15 cellular contexts compared by ENCODE assay signal in the genomic region with DNA sequence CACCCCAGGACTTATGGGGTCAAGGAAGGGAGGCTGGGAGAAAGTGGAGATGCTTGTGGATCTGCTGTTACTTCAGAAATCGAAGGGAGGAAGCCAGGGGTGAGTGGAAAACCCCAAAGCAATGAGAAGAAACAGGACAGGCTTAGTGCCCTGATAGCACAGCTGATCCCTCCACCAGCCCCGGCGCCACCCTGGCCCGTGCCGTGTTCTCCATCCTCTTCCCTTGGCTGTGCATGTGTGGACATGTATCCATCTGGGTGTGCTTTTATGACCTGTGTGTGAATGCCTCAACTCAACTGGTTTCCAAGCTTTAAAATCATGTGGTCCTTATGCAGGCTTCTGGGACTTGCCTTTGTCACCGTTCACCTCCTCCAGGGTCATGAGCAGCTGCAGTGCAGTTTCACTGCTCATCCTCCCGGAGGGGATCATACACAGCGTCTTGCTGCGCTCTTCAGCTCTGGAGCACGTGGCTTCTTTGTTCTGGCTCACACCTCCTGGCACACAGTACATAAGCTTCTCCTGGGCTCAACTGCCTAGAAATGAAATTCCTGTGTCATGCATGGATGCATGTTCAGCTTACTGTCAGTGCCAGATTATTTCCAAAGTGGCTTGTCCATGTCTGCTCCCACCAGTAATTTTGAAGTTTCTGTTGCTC. TPM values are rescaled to one million over a fixed set of nuclear protein-coding genes. Genes with fewer than 3 reads are reported as not detected.
A peak's percentile ranks its signal among the peaks of the same experiment; 100 is the strongest.
DNase-seq lines count a peak whose midpoint lies in the region; ATAC-seq and TF ChIP-seq lines count a peak whose summit lies in the region.
"Had no signal": no experiment of that assay in that cellular context is flagged by ENCODE, and none has a peak within 500 bp of the region (broad histone marks: within the 10 kb centered on the region; RNA-seq: fewer than 3 reads in every experiment).

No MANE protein-coding gene starts in this region.

- H3K4me1 ChIP-seq in left ventricle myocardium inferior (peaks cover 48% of the 10 kb centered on the region), right cardiac atrium (ENCODE audit: control insufficient read depth, insufficient read depth, low read length) (peaks cover 5% of the 10 kb centered on the region)

- WGBS in right cardiac atrium: 85% methylated on average over 10 of the region's 10 CpGs

- H3K27me3 ChIP-seq in left ventricle myocardium inferior (ENCODE audit: low read depth): no peaks in the 10 kb centered on the region
- H3K27me3 ChIP-seq in right cardiac atrium (ENCODE audit: control insufficient read depth, insufficient read depth): no peaks in the 10 kb centered on the region

- ATAC-seq in right cardiac atrium (no peak), GM21619 (IDR thresholded peaks at IDR 0.05; ENCODE audit: unreplicated experiment) (no peak)
- ATAC-seq: natural killer cell treated with Interleukin-12 subunit alpha and Interleukin-12 subunit beta and Interleukin-15 and Interleukin-18, amount 100 ng/mL, for 72 hours had no signal

- H3K4me3 ChIP-seq in left ventricle myocardium inferior: no peak overlapping the region
- H3K4me3 ChIP-seq in right cardiac atrium (ENCODE audit: low read length): no peak overlapping the region
- H3K4me3 ChIP-seq: lung had no signal

- no peaks in the 10 kb centered on the region for H3K9me3 ChIP-seq in left ventricle myocardium inferior (replicated peaks)
- no peaks in the 10 kb centered on the region for H3K9me3 ChIP-seq in right cardiac atrium (ENCODE audit: control insufficient read depth, low read length)

- peaks cover 38% of the 10 kb centered on the region for H3K36me3 Mint-ChIP-seq in nephron (ENCODE audit: low read depth)
- peaks cover 21% of the 10 kb centered on the region for H3K36me3 Mint-ChIP-seq in type B pancreatic cell

- H3K27me3 Mint-ChIP-seq in nephron (ENCODE audit: low read depth) (no peaks in the 10 kb centered on the region), type B pancreatic cell (no peaks in the 10 kb centered on the region)
- H3K27me3 Mint-ChIP-seq: natural killer cell treated with Interleukin-12 subunit alpha and Interleukin-12 subunit beta and Interleukin-15 and Interleukin-18, amount 100 ng/mL, for 72 hours had no signal

- H3K4me3 Mint-ChIP-seq in nephron: peak overlapping the region in 1 of 3 experiments; percentile 49
- H3K4me3 Mint-ChIP-seq in type B pancreatic cell: no peak overlapping the region
- H3K4me3 Mint-ChIP-seq: natural killer cell treated with Interleukin-12 subunit alpha and Interleukin-12 subunit beta and Interleukin-15 and Interleukin-18, amount 100 ng/mL, for 72 hours; T-helper 1 cell treated with Interleukin-12 subunit alpha and Interleukin-12 subunit beta and Interleukin-4 antibody, amounts not matched to agents 30 μg/mL and 1 μg/mL, for 36 hours had no signal

- H3K27ac ChIP-seq in left ventricle myocardium inferior (replicated peaks) (peak overlapping the region; percentile 86), right cardiac atrium (ENCODE audit: low read length) (no peak overlapping the region)

- H3K9me3 Mint-ChIP-seq in nephron: no peaks in the 10 kb centered on the region
- no peaks in the 10 kb centered on the region for H3K9me3 Mint-ChIP-seq in type B pancreatic cell
- H3K9me3 Mint-ChIP-seq: natural killer cell treated with Interleukin-12 subunit alpha and Interleukin-12 subunit beta and Interleukin-15 and Interleukin-18, amount 100 ng/mL, for 72 hours; T-helper 1 cell treated with Interleukin-12 subunit alpha and Interleukin-12 subunit beta and Interleukin-4 antibody, amounts not matched to agents 30 μg/mL and 1 μg/mL, for 36 hours had no signal

- peak overlapping the region; percentile 81 to 92 (median 91) for H3K27ac Mint-ChIP-seq in nephron
- peak overlapping the region; percentile 15 for H3K27ac Mint-ChIP-seq in type B pancreatic cell
- H3K27ac Mint-ChIP-seq: natural killer cell treated with Interleukin-12 subunit alpha and Interleukin-12 subunit beta and Interleukin-15 and Interleukin-18, amount 100 ng/mL, for 72 hours; T-helper 1 cell treated with Interleukin-12 subunit alpha and Interleukin-12 subunit beta and Interleukin-4 antibody, amounts not matched to agents 30 μg/mL and 1 μg/mL, for 36 hours had no signal

- intact Hi-C loops in left ventricle myocardium inferior (cut with micrococcal nuclease): no loop called here
- intact Hi-C loops in right cardiac atrium (cut with DNase I): no loop called here

- DNase-seq in left ventricle myocardium inferior: no peak
- DNase-seq in right cardiac atrium: no peak
- peak; percentile 64 for DNase-seq in cerebellar cortex (ENCODE audit: low spot score)
- no peak for DNase-seq in type B pancreatic cell (ENCODE audit: extremely low spot score, unreplicated experiment)
- no peak for DNase-seq in NCI-H2171 treated with DMSO at 0.1 percent for 48 hours (lab: John Stamatoyannopoulos, UW)
- DNase-seq in RKO (ENCODE audit: low spot score): no peak
- DNase-seq: activated CD4-positive, CD25-positive, alpha-beta regulatory T cell; H7; NCI-H1930; NK-92 treated with Interleukin-12 subunit alpha and Interleukin-12 subunit beta, amount 100 ng/mL, for 24 hours had no signal

- TF ChIP-seq CTCF in left ventricle myocardium inferior (IDR thresholded peaks at IDR 0.05; ENCODE audit: borderline replicate concordance): no peak
- TF ChIP-seq CTCF in nephron (IDR thresholded peaks at IDR 0.05; ENCODE audit: unreplicated experiment in 3 of 3): no peak
- TF ChIP-seq CTCF in type B pancreatic cell (conservative IDR thresholded peaks at IDR 0.05): no peak

- H3K36me3 ChIP-seq in left ventricle myocardium inferior: peaks cover 53% of the 10 kb centered on the region

- peaks cover 60% of the 10 kb centered on the region for H3K4me1 Mint-ChIP-seq in nephron
- H3K4me1 Mint-ChIP-seq in type B pancreatic cell (ENCODE audit: unreplicated experiment): peaks cover 19% of the 10 kb centered on the region

RNA-seq across cellular contexts. Expression of gene IPPK, which starts 58.2 kb away (rescaled TPM):
- total RNA-seq in left ventricle myocardium inferior (7.3 TPM), right cardiac atrium (10 to 100 TPM; 10.2 to 20.9 (median 11.6) TPM), type B pancreatic cell (ENCODE audit: low replicate concordance) (8.1 and 11.6 TPM in 2 replicates)
- 8.6 TPM for polyA plus RNA-seq in right cardiac atrium
